In the genomic region with DNA sequence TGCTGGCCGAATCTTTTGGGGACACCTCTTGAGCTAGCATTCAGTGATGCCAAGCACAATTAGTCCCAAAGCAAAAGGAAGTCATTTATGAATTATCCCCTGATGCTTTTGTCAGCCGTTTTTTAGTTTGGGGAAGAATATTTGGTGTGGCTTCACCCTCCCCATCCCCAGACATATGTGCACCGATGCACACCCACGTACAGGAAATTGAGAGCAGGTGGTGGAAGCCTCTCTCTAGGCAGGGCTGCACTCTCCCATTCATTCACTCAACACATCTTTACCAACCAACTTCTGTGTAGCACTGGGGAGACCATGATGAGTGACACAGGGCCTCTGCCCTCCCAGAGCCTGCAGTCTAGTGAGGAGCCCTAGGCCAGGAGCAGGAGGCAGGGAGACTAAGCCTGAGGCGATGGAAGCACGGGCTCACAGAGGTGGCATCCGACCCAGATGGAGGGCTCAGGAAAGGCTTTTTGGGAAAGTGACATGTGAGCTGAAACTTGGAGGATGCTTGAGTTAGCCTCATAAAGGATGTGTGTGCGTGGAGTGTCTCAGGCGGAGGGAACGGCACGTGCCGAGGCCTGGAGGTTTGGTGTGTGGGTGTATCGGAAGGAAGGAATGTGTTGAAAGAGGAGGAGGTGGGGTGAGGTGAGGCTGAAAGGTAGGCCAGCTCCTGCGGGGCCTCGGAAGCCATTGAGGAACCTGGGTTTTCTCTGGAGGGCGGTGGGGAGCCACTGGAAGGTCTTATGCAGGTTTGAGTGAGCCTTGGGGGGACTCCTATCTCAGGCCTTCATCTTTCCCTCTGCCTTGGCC, we compare ENCODE assay signal across 12 cellular contexts. TPM values are rescaled to one million over a fixed set of nuclear protein-coding genes. Genes with fewer than 3 reads are reported as not detected.
DNase-seq lines count a peak whose midpoint lies in the region; TF ChIP-seq lines count a peak whose summit lies in the region.
"Had no signal": no experiment of that assay in that cellular context is flagged by ENCODE, and none has a peak within 500 bp of the region (broad histone marks: within the 10 kb centered on the region; RNA-seq: fewer than 3 reads in every experiment).

No MANE protein-coding gene starts in this region.

- peak overlapping the region; percentile 32 for H3K4me3 Mint-ChIP-seq in T-helper 2 cell treated with Interferon-gamma antibody and Interleukin-4, amounts not matched to agents 5 μg/mL and 100 μg/mL, for 36 hours
- peak overlapping the region; percentile 82 for H3K4me3 Mint-ChIP-seq in endothelial cell (ENCODE audit: unreplicated experiment)

- DNase-seq in stimulated activated CD4-positive, alpha-beta T cell treated with anti-CD3 and anti-CD28 coated beads, Interleukin-15, amount 100 ng/mL, for 24 hours = peak; percentile 41
- no peak for DNase-seq in stimulated activated CD4-positive, alpha-beta T cell treated with anti-CD3 and anti-CD28 coated beads, Interleukin-1b, Interleukin-23, amount 100 ng/mL, for 48 hours
- DNase-seq in T-helper 2 cell treated with Interferon-gamma antibody and Interleukin-4, amounts not matched to agents 5 μg/mL and 100 μg/mL, for 36 hours (ENCODE audit: low spot score) = peak; percentile 22
- DNase-seq in endothelial cell (ENCODE audit: low spot score) = no peak
- DNase-seq in A172 (ENCODE audit: low spot score) = no peak
- no peak for DNase-seq in stimulated activated CD4-positive, alpha-beta T cell treated with anti-CD3 and anti-CD28 coated beads, Interleukin-4, amount 100 ng/mL, for 1 hour
- no peak for DNase-seq in stimulated activated CD4-positive, alpha-beta T cell treated with anti-CD3 and anti-CD28 coated beads, Interleukin-4, amount 100 ng/mL, for 24 hours
- no peak for DNase-seq in iPS-NIHi7 (ENCODE audit: extremely low spot score)
- DNase-seq: NCI-H1105 treated with DMSO at 0.1 percent for 48 hours; SIG-M5; stimulated activated CD4-positive, alpha-beta T cell treated with anti-CD3 and anti-CD28 coated beads, Interleukin-12 subunit alpha, Interleukin-12 subunit beta, amount 100 ng/mL, for 4 hours; uterus had no signal

- H3K4me1 Mint-ChIP-seq in T-helper 2 cell treated with Interferon-gamma antibody and Interleukin-4, amounts not matched to agents 5 μg/mL and 100 μg/mL, for 36 hours (ENCODE audit: low read depth) = peaks cover 13% of the 10 kb centered on the region
- peaks cover 74% of the 10 kb centered on the region for H3K4me1 Mint-ChIP-seq in endothelial cell (ENCODE audit: unreplicated experiment)

- no peaks in the 10 kb centered on the region for H3K9me3 Mint-ChIP-seq in T-helper 2 cell treated with Interferon-gamma antibody and Interleukin-4, amounts not matched to agents 5 μg/mL and 100 μg/mL, for 36 hours
- H3K9me3 Mint-ChIP-seq in endothelial cell (ENCODE audit: unreplicated experiment) = no peaks in the 10 kb centered on the region

- no peaks in the 10 kb centered on the region for H3K27me3 Mint-ChIP-seq in T-helper 2 cell treated with Interferon-gamma antibody and Interleukin-4, amounts not matched to agents 5 μg/mL and 100 μg/mL, for 36 hours (ENCODE audit: low read depth)
- peaks cover 31% of the 10 kb centered on the region for H3K27me3 Mint-ChIP-seq in endothelial cell (ENCODE audit: unreplicated experiment)

- H3K36me3 Mint-ChIP-seq in T-helper 2 cell treated with Interferon-gamma antibody and Interleukin-4, amounts not matched to agents 5 μg/mL and 100 μg/mL, for 36 hours (ENCODE audit: low read depth) = no peaks in the 10 kb centered on the region
- peaks cover 38% of the 10 kb centered on the region for H3K36me3 Mint-ChIP-seq in endothelial cell (ENCODE audit: low read depth, unreplicated experiment)

- H3K27ac Mint-ChIP-seq in T-helper 2 cell treated with Interferon-gamma antibody and Interleukin-4, amounts not matched to agents 5 μg/mL and 100 μg/mL, for 36 hours = peak overlapping the region; percentile 55
- H3K27ac Mint-ChIP-seq in endothelial cell (ENCODE audit: unreplicated experiment) = peak overlapping the region; percentile 92

- no peak for TF ChIP-seq CTCF in endothelial cell (IDR thresholded peaks at IDR 0.05; ENCODE audit: unreplicated experiment)

RNA-seq across cellular contexts. Expression of gene PSME3IP1, which starts 43.8 kb away (rescaled TPM):
- total RNA-seq in endothelial cell (ENCODE audit: unreplicated experiment) = 84.8 TPM
- 170 and 232 TPM in 2 replicates for total RNA-seq in A172 (2014; rRNA removed; shearing (Covaris generic))

RNA-seq across cellular contexts. Expression of gene RSPRY1, which starts 44.1 kb away (rescaled TPM):
- total RNA-seq in endothelial cell (ENCODE audit: unreplicated experiment) = 63.0 TPM
- 25.8 and 28.7 TPM in 2 replicates for total RNA-seq in A172 (2014; rRNA removed; shearing (Covaris generic))

RNA-seq across cellular contexts. Expression of gene CPNE2, which starts 49.6 kb away (rescaled TPM):
- total RNA-seq in endothelial cell (ENCODE audit: unreplicated experiment) = 145 TPM
- 40.5 and 43.0 TPM in 2 replicates for total RNA-seq in A172 (2014; rRNA removed; shearing (Covaris generic))

Comparison
In these comparisons a context has a peak if more than half of its experiments do, and no peak if none do; other contexts are left out.
1. DNase-seq: peak in stimulated activated CD4-positive, alpha-beta T cell treated with anti-CD3 and anti-CD28 coated beads, Interleukin-15, amount 100 ng/mL, for 24 hours (single experiment) and T-helper 2 cell treated with Interferon-gamma antibody and Interleukin-4, amounts not matched to agents 5 μg/mL and 100 μg/mL, for 36 hours (single experiment); none in stimulated activated CD4-positive, alpha-beta T cell treated with anti-CD3 and anti-CD28 coated beads, Interleukin-1b, Interleukin-23, amount 100 ng/mL, for 48 hours (single experiment), endothelial cell (single experiment), A172 (single experiment), stimulated activated CD4-positive, alpha-beta T cell treated with anti-CD3 and anti-CD28 coated beads, Interleukin-4, amount 100 ng/mL, for 1 hour (single experiment), stimulated activated CD4-positive, alpha-beta T cell treated with anti-CD3 and anti-CD28 coated beads, Interleukin-4, amount 100 ng/mL, for 24 hours (single experiment) and iPS-NIHi7 (single experiment).